In genomic region chr1:37595440-37596181, GRCh38 we compare ENCODE assay signal across 1 cellular context.
A peak's percentile ranks its signal among the peaks of the same experiment; 100 is the strongest.
TF ChIP-seq lines count a peak whose summit lies in the region.

TSS of gene GNL2 (minus strand) at chr1:37595937. CDS start at chr1:37595822, 115 bp downstream.

TF ChIP-seq in K562, 482 proteins besides CTCF, POLR2A, EP300 and RAD21 (continued from another document and continues in another):
- no peak; the same call in none of the 2 replicates for TF ChIP-seq STAT6 (CRISPR knock-in tag; IDR thresholded peaks at IDR 0.05)
- no peak for TF ChIP-seq ZNF449 (CRISPR knock-in tag; IDR thresholded peaks at IDR 0.05)
- TF ChIP-seq HEY1 (CRISPR knock-in tag; IDR thresholded peaks at IDR 0.05; ENCODE audit: borderline replicate concordance), result no peak
- TF ChIP-seq ZNF224 (CRISPR knock-in tag; IDR thresholded peaks at IDR 0.05), result no peak
- TF ChIP-seq PPARD (CRISPR knock-in tag; IDR thresholded peaks at IDR 0.05), result no peak
- no peak for TF ChIP-seq HNRNPH1 (optimal IDR thresholded peaks at IDR 0.05; ENCODE audit: low read depth, low read length)
- TF ChIP-seq PRDM10 (IDR thresholded peaks at IDR 0.05; ENCODE audit: partially characterized antibody), result no peak
- no peak for TF ChIP-seq PYGO2 (tag; IDR thresholded peaks at IDR 0.05)
- TF ChIP-seq NFXL1 (CRISPR knock-in tag; IDR thresholded peaks at IDR 0.05), result no peak
- TF ChIP-seq SRSF7 (optimal IDR thresholded peaks at IDR 0.05; ENCODE audit: low read depth, low read length), result no peak
- TF ChIP-seq NFE2 (IDR thresholded peaks at IDR 0.05; ENCODE audit: low read depth), result peak; percentile 3; the same call in 1 of the 2 replicates
- TF ChIP-seq ZNF174 (CRISPR knock-in tag; IDR thresholded peaks at IDR 0.05), result no peak
- no peak for TF ChIP-seq ZNF766 (CRISPR knock-in tag; conservative IDR thresholded peaks at IDR 0.05)
- TF ChIP-seq ZFP1 (CRISPR knock-in tag; IDR thresholded peaks at IDR 0.05), result no peak
- TF ChIP-seq ZFX (CRISPR knock-in tag; IDR thresholded peaks at IDR 0.05), result no peak; the same call in 1 of the 2 replicates
- no peak for TF ChIP-seq TEAD1 (CRISPR knock-in tag; IDR thresholded peaks at IDR 0.05)
- TF ChIP-seq KLF1 (tag; IDR thresholded peaks at IDR 0.05), result peak; percentile 53
- no peak for TF ChIP-seq SMAD1 (IDR thresholded peaks at IDR 0.05; ENCODE audit: low read depth, low read length, partially characterized antibody)
- no peak for TF ChIP-seq ADNP (tag; IDR thresholded peaks at IDR 0.05)
- TF ChIP-seq CEBPB (tag; IDR thresholded peaks at IDR 0.05), result no peak
- TF ChIP-seq C11orf30 (IDR thresholded peaks at IDR 0.05; ENCODE audit: low read depth), result peak; percentile 88
- no peak for TF ChIP-seq ZEB2 (IDR thresholded peaks at IDR 0.05)
- TF ChIP-seq MYC (IDR thresholded peaks at IDR 0.05; ENCODE audit: low read depth, low read length), result peak; percentile 100
- TF ChIP-seq MYC (CRISPR knock-in tag; IDR thresholded peaks at IDR 0.05; ENCODE audit: borderline replicate concordance, low read depth), result peak; percentile 96
- no peak for TF ChIP-seq FOXJ3 (CRISPR knock-in tag; IDR thresholded peaks at IDR 0.05)
- 0 out of 2 replicates have a peak, but pooled peaks have one; percentile 11 for TF ChIP-seq ELF2 (CRISPR knock-in tag; IDR thresholded peaks at IDR 0.05)
- TF ChIP-seq HOXB6 (CRISPR knock-in tag; IDR thresholded peaks at IDR 0.05; ENCODE audit: borderline replicate concordance), result no peak
- TF ChIP-seq ZNF395 (CRISPR knock-in tag; IDR thresholded peaks at IDR 0.05), result 0 out of 2 replicates have a peak, but pooled peaks have one; percentile 24
- TF ChIP-seq SMAD3 (CRISPR knock-in tag; conservative IDR thresholded peaks at IDR 0.05), result 0 out of 2 replicates have a peak, but pooled peaks have one; percentile 20
- TF ChIP-seq HDAC1 (IDR thresholded peaks at IDR 0.05), result peak; percentile 90 to 100; a peak in 3 of 4 replicates
- peak; percentile 86 for TF ChIP-seq SIN3B (IDR thresholded peaks at IDR 0.05; ENCODE audit: low read depth)
- TF ChIP-seq HNRNPUL1 (IDR thresholded peaks at IDR 0.05; ENCODE audit: low read length), result no peak
- no peak for TF ChIP-seq ELK3 (CRISPR knock-in tag; IDR thresholded peaks at IDR 0.05)
- TF ChIP-seq TRIM24 (IDR thresholded peaks at IDR 0.05), result no peak
- TF ChIP-seq NCOA1 (IDR thresholded peaks at IDR 0.05; ENCODE audit: low read depth), result 0 out of 2 replicates have a peak, but pooled peaks have one; percentile 55
- no peak for TF ChIP-seq NBN (IDR thresholded peaks at IDR 0.05; ENCODE audit: low read depth)
- TF ChIP-seq ZNF445 (CRISPR knock-in tag; IDR thresholded peaks at IDR 0.05; ENCODE audit: low read depth), result no peak
- no peak for TF ChIP-seq ZNF311 (CRISPR knock-in tag; IDR thresholded peaks at IDR 0.05)
- TF ChIP-seq ZNF695 (CRISPR knock-in tag; IDR thresholded peaks at IDR 0.05), result no peak
- TF ChIP-seq CHD7 (IDR thresholded peaks at IDR 0.05; ENCODE audit: low read depth, low read length), result no peak
- TF ChIP-seq ZNF280A (IDR thresholded peaks at IDR 0.05; ENCODE audit: low read depth, partially characterized antibody), result peak; percentile 11
